In genomic region chr20:33824852-33825251, GRCh38 we compare ENCODE assay signal across 21 cellular contexts. TPM values are rescaled to one million over a fixed set of nuclear protein-coding genes. Genes with fewer than 3 reads are reported as not detected.
A peak's percentile ranks its signal among the peaks of the same experiment; 100 is the strongest.
DNase-seq lines count a peak whose midpoint lies in the region; ATAC-seq and TF ChIP-seq lines count a peak whose summit lies in the region.
"Had no signal": no experiment of that assay in that cellular context is flagged by ENCODE, and none has a peak within 500 bp of the region (broad histone marks: within the 10 kb centered on the region; RNA-seq: fewer than 3 reads in every experiment).

No MANE protein-coding gene starts in this region.

- peaks cover 39% of the 10 kb centered on the region for H3K36me3 Mint-ChIP-seq in activated B cell treated with CpG ODN at 0.5 μM for 24 hours (ENCODE audit: low read depth)
- H3K36me3 Mint-ChIP-seq in stimulated activated naive B cell treated with anti-CD40 and anti-IgM and Interleukin-4, amounts not matched to agents 10 μg/mL and 1 μg/mL and 100 μg/mL, for 72 hours, result peaks cover 30 to 34% of the 10 kb centered on the region in 2 donors

- CTCF ChIA-PET in activated B cell treated with CpG ODN at 0.5 μM for 24 hours (lab: Charles Lee), result no interaction called here

- peak overlapping the region; percentile 19 for H3K27ac Mint-ChIP-seq in activated B cell treated with CpG ODN at 0.5 μM for 24 hours
- peak overlapping the region; percentile 48 for H3K27ac Mint-ChIP-seq in stimulated activated naive B cell treated with anti-CD40 and anti-IgM and Interleukin-4, amounts not matched to agents 10 μg/mL and 1 μg/mL and 100 μg/mL, for 72 hours
- H3K27ac Mint-ChIP-seq: GM23338 had no signal

- no peak for TF ChIP-seq CTCF in MM.1S (IDR thresholded peaks at IDR 0.05; ENCODE audit: low read length)
- no peak for TF ChIP-seq CTCF in activated B cell treated with CpG ODN at 0.5 μM for 24 hours (IDR thresholded peaks at IDR 0.05)

- H3K27me3 ChIP-seq in MM.1S (replicated peaks; ENCODE audit: insufficient read depth, low read length), result no peaks in the 10 kb centered on the region
- no peaks in the 10 kb centered on the region for H3K27me3 ChIP-seq in mucosa of rectum (ENCODE audit: control insufficient read depth in 2 of 2, insufficient read depth in 2 of 2, low read length in 2 of 2)
- H3K27me3 ChIP-seq: BLaER1 had no signal

- peaks cover 6% of the 10 kb centered on the region; the same call in 1 of the 2 replicates for H3K36me3 ChIP-seq in MM.1S (replicated peaks; ENCODE audit: insufficient read depth, low read length)
- H3K36me3 ChIP-seq in mucosa of rectum (ENCODE audit: control insufficient read depth in 2 of 2, insufficient read depth in 2 of 2, low read length in 2 of 2), result peaks cover 0 to 12% of the 10 kb centered on the region in 2 donors

- intact Hi-C loops in activated B cell treated with CpG ODN at 0.5 μM for 24 hours (cut with micrococcal nuclease), result no loop called here

- no peaks in the 10 kb centered on the region for H3K9me2 ChIP-seq in MM.1S (replicated peaks; ENCODE audit: insufficient read depth, low read length)

- POLR2A ChIA-PET in activated B cell treated with CpG ODN at 0.5 μM for 24 hours (lab: Charles Lee), result interaction anchor here (0.9 to 1.1 kb wide), 2 partner anchors 14 to 169 kb away, joined by 3 read pairs; partner anchors contain the start of genes CHMP4B and RALY

- DNase-seq in MM.1S (no peak), activated B cell treated with CpG ODN at 0.5 μM for 24 hours (no peak), SK-N-DZ (ENCODE audit: low spot score) (no peak)
- DNase-seq in stimulated activated naive B cell treated with anti-CD40 and anti-IgM and Interleukin-4, amounts not matched to agents 10 μg/mL and 1 μg/mL and 100 μg/mL, for 72 hours, result no peak
- DNase-seq: CD8-positive, alpha-beta T cell; DMS53; EL; HCEC 1CT; NCI-H187 treated with DMSO at 0.1 percent for 48 hours; NCI-H2227 treated with DMSO at 0.1 percent for 48 hours; NCI-H510A treated with DMSO at 0.1 percent for 48 hours; NCI-H82; OCI-M1; RPMI8226; SIG-M5 had no signal

- H3K9ac ChIP-seq in MM.1S (ENCODE audit: low read length) (no peak overlapping the region), mucosa of rectum (ENCODE audit: low read depth in 1 of 2, low read length in 2 of 2) (no peak overlapping the region)
- H3K9ac ChIP-seq: BLaER1 had no signal

- H3K9me3 ChIP-seq in MM.1S (replicated peaks; ENCODE audit: insufficient read depth, low read length) (no peaks in the 10 kb centered on the region), mucosa of rectum (ENCODE audit: control insufficient read depth in 2 of 2, low read length in 2 of 2) (no peaks in the 10 kb centered on the region)
- H3K9me3 ChIP-seq: BLaER1 had no signal

- peaks cover 78% of the 10 kb centered on the region for H3F3A ChIP-seq in MM.1S (ENCODE audit: insufficient read depth, low read length)

- no peaks in the 10 kb centered on the region for H3K9me3 Mint-ChIP-seq in activated B cell treated with CpG ODN at 0.5 μM for 24 hours
- no peaks in the 10 kb centered on the region for H3K9me3 Mint-ChIP-seq in stimulated activated naive B cell treated with anti-CD40 and anti-IgM and Interleukin-4, amounts not matched to agents 10 μg/mL and 1 μg/mL and 100 μg/mL, for 72 hours
- H3K9me3 Mint-ChIP-seq: CD8-positive, alpha-beta T cell; GM23338 had no signal

- no peak overlapping the region for H2AFZ ChIP-seq in MM.1S (ENCODE audit: low read length)
- H2AFZ ChIP-seq: GM23338 had no signal

- H3K4me1 Mint-ChIP-seq in activated B cell treated with CpG ODN at 0.5 μM for 24 hours, result peaks cover 82% of the 10 kb centered on the region
- peaks cover 57 to 81% of the 10 kb centered on the region in 2 donors for H3K4me1 Mint-ChIP-seq in stimulated activated naive B cell treated with anti-CD40 and anti-IgM and Interleukin-4, amounts not matched to agents 10 μg/mL and 1 μg/mL and 100 μg/mL, for 72 hours

- H3K4me2 ChIP-seq in MM.1S (ENCODE audit: low read depth, low read length), result peak overlapping the region; percentile 68
- H3K4me2 ChIP-seq: BLaER1 had no signal

- no peak overlapping the region for H3K4me3 Mint-ChIP-seq in activated B cell treated with CpG ODN at 0.5 μM for 24 hours
- no peak overlapping the region for H3K4me3 Mint-ChIP-seq in stimulated activated naive B cell treated with anti-CD40 and anti-IgM and Interleukin-4, amounts not matched to agents 10 μg/mL and 1 μg/mL and 100 μg/mL, for 72 hours
- H3K4me3 Mint-ChIP-seq: CD8-positive, alpha-beta T cell; GM23338 had no signal

- ATAC-seq in activated B cell treated with CpG ODN at 0.5 μM for 24 hours (ENCODE audit: low read depth), result no peak
- ATAC-seq in stimulated activated naive B cell treated with anti-CD40 and anti-IgM and Interleukin-4, amounts not matched to agents 10 μg/mL and 1 μg/mL and 100 μg/mL, for 72 hours (replicated peaks), result no peak
- ATAC-seq in HG02571 (IDR thresholded peaks at IDR 0.05; ENCODE audit: unreplicated experiment), result no peak
- no peak for ATAC-seq in GM18870 (IDR thresholded peaks at IDR 0.05; ENCODE audit: unreplicated experiment)
- ATAC-seq: CD8-positive, alpha-beta T cell; GM23338; K562 had no signal

- peaks cover 100% of the 10 kb centered on the region for H3K79me2 ChIP-seq in MM.1S (ENCODE audit: low read length)

- no peaks in the 10 kb centered on the region for H4K20me1 ChIP-seq in MM.1S (ENCODE audit: insufficient read depth, low read length)

- no peaks in the 10 kb centered on the region for H3K27me3 Mint-ChIP-seq in activated B cell treated with CpG ODN at 0.5 μM for 24 hours
- no peaks in the 10 kb centered on the region for H3K27me3 Mint-ChIP-seq in stimulated activated naive B cell treated with anti-CD40 and anti-IgM and Interleukin-4, amounts not matched to agents 10 μg/mL and 1 μg/mL and 100 μg/mL, for 72 hours

- 0 out of 2 replicates have a peak overlapping the region, but pooled peaks have one; percentile 4 for H3K4me3 ChIP-seq in MM.1S (ENCODE audit: low read length)
- peak overlapping the region in 1 of 2 donors; percentile 3 for H3K4me3 ChIP-seq in mucosa of rectum (ENCODE audit: low read length in 2 of 2)
- H3K4me3 ChIP-seq: BLaER1, GM23338, K562 had no signal

- H3K4me1 ChIP-seq in MM.1S (ENCODE audit: low read length) (peaks cover 88% of the 10 kb centered on the region), mucosa of rectum (ENCODE audit: control insufficient read depth in 2 of 2, insufficient read depth in 2 of 2, low read length in 2 of 2) (peaks cover 49 to 62% of the 10 kb centered on the region in 2 donors)

- H3K27ac ChIP-seq in MM.1S (ENCODE audit: low read length) (peak overlapping the region; percentile 83; the same call in 1 of the 2 replicates), mucosa of rectum (ENCODE audit: low read depth in 2 of 2, low read length in 2 of 2) (peak overlapping the region; percentile 59 to 76)
- H3K27ac ChIP-seq: BLaER1 had no signal

RNA-seq across cellular contexts. Expression of gene CHMP4B, which starts 13.7 kb away (rescaled TPM):
- total RNA-seq in activated B cell treated with CpG ODN at 0.5 μM for 24 hours, result 116 and 121 TPM in 2 replicates
- polyA plus RNA-seq in SK-N-DZ (2014; cell fraction: cytosol; rRNA removed), result 27.3 and 38.4 TPM in 2 replicates
- 13.9 and 34.3 TPM in 2 replicates for polyA plus RNA-seq in SK-N-DZ (2014; cell fraction: nucleus; rRNA removed)
